19 cellular contexts compared by ENCODE assay signal in genomic region chr2:169081551-169081950, GRCh38. TPM values are rescaled to one million over a fixed set of nuclear protein-coding genes. Genes with fewer than 3 reads are reported as not detected.
DNase-seq lines count a peak whose midpoint lies in the region; ATAC-seq and TF ChIP-seq lines count a peak whose summit lies in the region.
"Had no signal": no experiment of that assay in that cellular context is flagged by ENCODE, and none has a peak within 500 bp of the region (broad histone marks: within the 10 kb centered on the region; RNA-seq: fewer than 3 reads in every experiment).

No MANE protein-coding gene starts in this region.

- H3K4me1 ChIP-seq in BLaER1 treated with 17β-estradiol and CSF1 and Interleukin-3, amounts not matched to agents 10 nM and 100 nM = peaks cover 42 to 94% (median 63%) of the 10 kb centered on the region in 10 experiments
- H3K4me1 ChIP-seq in foreskin keratinocyte = no peaks in the 10 kb centered on the region

- H3K4me2 ChIP-seq in BLaER1 treated with 17β-estradiol and CSF1 and Interleukin-3, amounts not matched to agents 10 nM and 100 nM = peak overlapping the region in 6 of 11 experiments; percentile 49 to 81 (median 66); a peak in 11 of 22 replicates

- peak; percentile 70 for DNase-seq in NCI-H226
- peak; percentile 54 for DNase-seq in amniotic epithelial cell (ENCODE audit: low read depth)
- peak; percentile 66 for DNase-seq in retinal pigment epithelial cell (ENCODE audit: low read depth)
- DNase-seq in foreskin keratinocyte = no peak
- DNase-seq in substantia nigra (lab: John Stamatoyannopoulos, UW) = no peak
- no peak for DNase-seq in DMS79 treated with DMSO at 0.1 percent for 48 hours (lab: John Stamatoyannopoulos, UW)
- DNase-seq: Calu3; CD8-positive, alpha-beta T cell; EL; MM.1S; NCI-H1092 treated with DMSO at 0.1 percent for 48 hours; NCI-H2081 treated with DMSO at 0.1 percent for 48 hours; NCI-H748 treated with DMSO at 0.1 percent for 48 hours had no signal

- TF ChIP-seq CTCF in retinal pigment epithelial cell (conservative IDR thresholded peaks at IDR 0.05; ENCODE audit: low read depth, low read length) (no peak), foreskin keratinocyte (conservative IDR thresholded peaks at IDR 0.05) (no peak)

- peaks cover 7 to 53% (median 27%) of the 10 kb centered on the region in 11 experiments; a peak in 20 of 22 replicates for H3K9me3 ChIP-seq in BLaER1 treated with 17β-estradiol and CSF1 and Interleukin-3, amounts not matched to agents 10 nM and 100 nM (replicated peaks in 1 of 11)

- peaks cover 0 to 55% (median 7%) of the 10 kb centered on the region in 11 experiments; a peak in 11 of 22 replicates for H3K36me3 ChIP-seq in BLaER1 treated with 17β-estradiol and CSF1 and Interleukin-3, amounts not matched to agents 10 nM and 100 nM

- peak overlapping the region in 10 of 11 experiments; percentile 16 to 100 (median 84); a peak in 18 of 22 replicates for H3K27ac ChIP-seq in BLaER1 treated with 17β-estradiol and CSF1 and Interleukin-3, amounts not matched to agents 10 nM and 100 nM
- H3K27ac ChIP-seq in foreskin keratinocyte (no peak overlapping the region), substantia nigra (ENCODE audit: low read depth, low read length, poor library complexity, severe bottlenecking) (no peak overlapping the region)

- no peak for ATAC-seq in foreskin keratinocyte
- ATAC-seq: CD8-positive, alpha-beta T cell; GM12878 had no signal

- no peaks in the 10 kb centered on the region for H3K27me3 ChIP-seq in BLaER1 treated with 17β-estradiol and CSF1 and Interleukin-3, amounts not matched to agents 10 nM and 100 nM
- H3K27me3 ChIP-seq in foreskin keratinocyte = no peaks in the 10 kb centered on the region

- H3K9ac ChIP-seq in BLaER1 treated with 17β-estradiol and CSF1 and Interleukin-3, amounts not matched to agents 10 nM and 100 nM = peak overlapping the region in 5 of 11 experiments; percentile 19 to 47 (median 29); a peak in 6 of 22 replicates

- H3K4me3 ChIP-seq in BLaER1 treated with 17β-estradiol and CSF1 and Interleukin-3, amounts not matched to agents 10 nM and 100 nM = peak overlapping the region in 3 of 10 experiments; percentile 6 to 32 (median 6); a peak in 2 of 20 replicates
- H3K4me3 ChIP-seq in retinal pigment epithelial cell (ENCODE audit: low read length) = no peak overlapping the region
- H3K4me3 ChIP-seq: GM12878 had no signal

- H4K20me1 ChIP-seq in BLaER1 treated with 17β-estradiol and CSF1 and Interleukin-3, amounts not matched to agents 10 nM and 100 nM = no peaks in the 10 kb centered on the region

RNA-seq across cellular contexts. Expression of gene DHRS9, which starts 12.2 kb away (rescaled TPM):
- total RNA-seq in foreskin keratinocyte = 0.20 TPM in 1 of 2 replicates, not detected in the other
- polyA plus RNA-seq in foreskin keratinocyte = 0.09 and 0.10 TPM in 2 replicates
- total RNA-seq: CD8-positive, alpha-beta T cell; H1; LHCN-M2; NCI-H460; RPMI7951 had no signal
- polyA plus RNA-seq: H1 had no signal

RNA-seq across cellular contexts. Expression of gene ABCB11, which starts 50.4 kb away (rescaled TPM):
- not detected in 2 replicates for total RNA-seq in foreskin keratinocyte
- not detected in 2 replicates for polyA plus RNA-seq in foreskin keratinocyte
- total RNA-seq: CD8-positive, alpha-beta T cell; GM12878; H1; LHCN-M2; NCI-H460; RPMI7951 had no signal
- polyA plus RNA-seq: GM12878, H1 had no signal

Comparison
In these comparisons a context has a peak if more than half of its experiments do, and no peak if none do; other contexts are left out.
1. H3K27ac ChIP-seq: peak in BLaER1 treated with 17β-estradiol and CSF1 and Interleukin-3, amounts not matched to agents 10 nM and 100 nM (10 of 11); none in foreskin keratinocyte (single experiment) and substantia nigra (single experiment).
2. DNase-seq: peak in NCI-H226 (single experiment), amniotic epithelial cell (single experiment) and retinal pigment epithelial cell (single experiment); none in foreskin keratinocyte (0 of 2), substantia nigra (0 of 49) and DMS79 treated with DMSO at 0.1 percent for 48 hours (single experiment).